Comparison of ENCODE assay signal across 23 cellular contexts in genomic region chr1:44791364-44791801, GRCh38. TPM values are rescaled to one million over a fixed set of nuclear protein-coding genes. Genes with fewer than 3 reads are reported as not detected.
DNase-seq lines count a peak whose midpoint lies in the region; ATAC-seq, FAIRE-seq and TF ChIP-seq lines count a peak whose summit lies in the region.
"Had no signal": no experiment of that assay in that cellular context is flagged by ENCODE, and none has a peak within 500 bp of the region (broad histone marks: within the 10 kb centered on the region; RNA-seq: fewer than 3 reads in every experiment).

No MANE protein-coding gene starts in this region.

- H3K9me3 ChIP-seq in HepG2 (ENCODE audit: low read length): no peaks in the 10 kb centered on the region
- H3K9me3 ChIP-seq in right lobe of liver: no peaks in the 10 kb centered on the region
- H3K9me3 ChIP-seq in PC-3 (ENCODE audit: low read length): no peaks in the 10 kb centered on the region
- H3K9me3 ChIP-seq in prostate gland: no peaks in the 10 kb centered on the region
- H3K9me3 ChIP-seq: heart right ventricle, left ventricle myocardium inferior had no signal

- peak overlapping the region; percentile 40; the same call in 1 of the 2 replicates for H3K4me2 ChIP-seq in HepG2 (ENCODE audit: low read depth, low read length)
- no peak overlapping the region for H3K4me2 ChIP-seq in PC-3 (ENCODE audit: low read length)

- WGBS in HepG2 (ENCODE audit: low lambda C conversion rate): 0% methylated on average over 3 of the region's 6 CpGs
- WGBS in right lobe of liver (ENCODE audit: insufficient coverage, low coverage, low lambda C conversion rate, missing lambda C conversion rate): 57% methylated on average over 2 of the region's 6 CpGs
- 73% methylated on average over 6 of the region's 6 CpGs for WGBS in prostate gland

- TF ChIP-seq EP300 in HepG2 (IDR thresholded peaks at IDR 0.05; ENCODE audit: low read depth in 2 of 2, low read length in 2 of 2): no peak
- TF ChIP-seq EP300 in HepG2 (CRISPR knock-in tag; IDR thresholded peaks at IDR 0.05; ENCODE audit: borderline replicate concordance): no peak

- peaks cover 3 to 16% of the 10 kb centered on the region in 2 experiments; a peak in 2 of 5 replicates for H3K27me3 ChIP-seq in HepG2 (ENCODE audit: control insufficient read depth in 1 of 2, insufficient read depth in 2 of 2, low read length in 2 of 2)
- no peaks in the 10 kb centered on the region for H3K27me3 ChIP-seq in right lobe of liver
- H3K27me3 ChIP-seq in PC-3 (ENCODE audit: low read length): no peaks in the 10 kb centered on the region
- no peaks in the 10 kb centered on the region for H3K27me3 ChIP-seq in prostate gland (replicated peaks; ENCODE audit: insufficient read depth)
- H3K27me3 ChIP-seq: heart right ventricle had no signal

- DNase-seq in HepG2 (ENCODE audit: low spot score): no peak
- DNase-seq in right lobe of liver: no peak
- DNase-seq in nephron progenitor cell: no peak
- no peak for DNase-seq in PC-3
- no peak for DNase-seq in prostate gland (ENCODE audit: low spot score)
- DNase-seq in NCI-H69 (lab: John Stamatoyannopoulos, UW): no peak
- DNase-seq: activated CD4-positive, alpha-beta T cell treated with anti-CD3 and anti-CD28 coated beads for 48 hours; cerebellar nuclear complex; DND-41; heart right ventricle; left ventricle myocardium inferior; NCI-H1436 treated with DMSO at 0.1 percent for 48 hours; NCI-H2171; NCI-H526 had no signal

- H3K27me3 Mint-ChIP-seq in nephron progenitor cell (ENCODE audit: low read depth, poor library complexity): peaks cover 13% of the 10 kb centered on the region
- H3K27me3 Mint-ChIP-seq: activated naive CD8-positive, alpha-beta T cell treated with anti-CD3 and anti-CD28 coated beads, Interleukin-2, amount 10 ng/mL, durations not matched to agents 7 days and 5 days had no signal

- no peak for TF ChIP-seq RAD21 in HepG2 (CRISPR knock-in tag; IDR thresholded peaks at IDR 0.05)

- H3K4me1 ChIP-seq in HepG2 (ENCODE audit: insufficient read depth, low read length) (peaks cover 44% of the 10 kb centered on the region), right lobe of liver (peaks cover 0 to 2% (median 0%) of the 10 kb centered on the region in 4 donors), PC-3 (ENCODE audit: insufficient read depth, low read length) (no peaks in the 10 kb centered on the region), prostate gland (replicated peaks) (no peaks in the 10 kb centered on the region)

- TF ChIP-seq POLR2A in HepG2 (IDR thresholded peaks at IDR 0.05; ENCODE audit: insufficient read depth in 1 of 2, low read depth in 2 of 2, low read length in 2 of 2): no peak
- TF ChIP-seq POLR2A in right lobe of liver (IDR thresholded peaks at IDR 0.05): no peak
- no peak for TF ChIP-seq POLR2A in prostate gland (IDR thresholded peaks at IDR 0.05)

- intact Hi-C loops in HepG2 (cut with micrococcal nuclease; ENCODE audit: unreplicated experiment): no loop called here
- intact Hi-C loops in right lobe of liver (cut with DNase I): loop anchor here in 1 of 2 donors (5.0 kb wide), 1 partner anchor 36 kb away; no protein-coding TSS in a partner anchor
- intact Hi-C loops in PC-3 (cut with micrococcal nuclease): loop anchor here (5.0 kb wide), 3 partner anchors 46 to 511 kb away; partner anchors contain the start of genes HECTD3 and UROD
- intact Hi-C loops in prostate gland (cut with DNase I): no loop called here

- ATAC-seq in HepG2 (no peak), right lobe of liver (no peak), PC-3 (no peak)
- ATAC-seq: HCT116, heart right ventricle had no signal

- H3K27ac ChIP-seq in HepG2 (ENCODE audit: extremely low read length, insufficient read depth, low read length) (no peak overlapping the region), right lobe of liver (no peak overlapping the region), PC-3 (ENCODE audit: low read length) (no peak overlapping the region), prostate gland (no peak overlapping the region)
- H3K27ac ChIP-seq: heart right ventricle, left ventricle myocardium inferior had no signal

- no peaks in the 10 kb centered on the region for H3K9me3 Mint-ChIP-seq in nephron progenitor cell
- H3K9me3 Mint-ChIP-seq: activated naive CD8-positive, alpha-beta T cell treated with anti-CD3 and anti-CD28 coated beads, Interleukin-2, amount 10 ng/mL, durations not matched to agents 7 days and 5 days; activated T-helper 2 cell treated with anti-CD3 and anti-CD28 coated beads, Interferon-gamma antibody, Interleukin-2, Interleukin-4, amounts not matched to agents 10 μg/mL and 5 μg/mL and 100 μg/mL, durations not matched to agents 14 hours and 24 hours and 36 hours; T-helper 1 cell treated with Interleukin-12 subunit alpha and Interleukin-12 subunit beta and Interleukin-4 antibody, amounts not matched to agents 30 μg/mL and 1 μg/mL, for 36 hours had no signal

- H3F3A ChIP-seq in PC-3 (ENCODE audit: low read length, unreplicated experiment): no peaks in the 10 kb centered on the region

- H2AFZ ChIP-seq in HepG2 (ENCODE audit: low read length) (no peak overlapping the region), PC-3 (ENCODE audit: low read length) (no peak overlapping the region)

- FAIRE-seq in HepG2 (lab: Jason Lieb, UNC): no peak
- FAIRE-seq: GM12892 had no signal

- no peak overlapping the region for H3K4me3 Mint-ChIP-seq in nephron progenitor cell
- H3K4me3 Mint-ChIP-seq: activated naive CD8-positive, alpha-beta T cell treated with anti-CD3 and anti-CD28 coated beads, Interleukin-2, amount 10 ng/mL, durations not matched to agents 7 days and 5 days; T-helper 1 cell treated with Interleukin-12 subunit alpha and Interleukin-12 subunit beta and Interleukin-4 antibody, amounts not matched to agents 30 μg/mL and 1 μg/mL, for 36 hours had no signal

- H4K20me1 ChIP-seq in HepG2 (ENCODE audit: insufficient read depth, low read length) (no peaks in the 10 kb centered on the region), PC-3 (ENCODE audit: low read length) (no peaks in the 10 kb centered on the region)

- TF ChIP-seq CTCF in HepG2 (CRISPR knock-in tag; IDR thresholded peaks at IDR 0.05): no peak
- no peak for TF ChIP-seq CTCF in right lobe of liver (IDR thresholded peaks at IDR 0.05)
- TF ChIP-seq CTCF in nephron progenitor cell (IDR thresholded peaks at IDR 0.05): no peak
- no peak for TF ChIP-seq CTCF in PC-3 (conservative IDR thresholded peaks at IDR 0.05; ENCODE audit: low read depth, low read length)
- TF ChIP-seq CTCF in prostate gland (IDR thresholded peaks at IDR 0.05): no peak

- H3K4me1 Mint-ChIP-seq in nephron progenitor cell: peaks cover 39% of the 10 kb centered on the region

- H3K4me3 ChIP-seq in HepG2 (replicated peaks in 1 of 3; ENCODE audit: insufficient read depth in 1 of 3, low read depth in 2 of 3, low read length in 3 of 3) (peak overlapping the region in 1 of 3 experiments; percentile 38; a peak in 1 of 6 replicates), right lobe of liver (no peak overlapping the region), PC-3 (ENCODE audit: low read length) (no peak overlapping the region), prostate gland (no peak overlapping the region)
- H3K4me3 ChIP-seq: heart right ventricle, left ventricle myocardium inferior had no signal

- no peaks in the 10 kb centered on the region for H3K36me3 Mint-ChIP-seq in nephron progenitor cell (ENCODE audit: low read depth)
- H3K36me3 Mint-ChIP-seq: activated naive CD8-positive, alpha-beta T cell treated with anti-CD3 and anti-CD28 coated beads, Interleukin-2, amount 10 ng/mL, durations not matched to agents 7 days and 5 days had no signal

- no peaks in the 10 kb centered on the region for H3K9me2 ChIP-seq in PC-3 (replicated peaks; ENCODE audit: low read length)

- H3K9ac ChIP-seq in HepG2 (ENCODE audit: insufficient read depth, low read depth, low read length) (0 out of 2 replicates have a peak overlapping the region, but pooled peaks have one; percentile 15), PC-3 (ENCODE audit: low read length) (no peak overlapping the region)

- H3K79me2 ChIP-seq in HepG2 (ENCODE audit: insufficient read depth, low read length) (no peaks in the 10 kb centered on the region), PC-3 (ENCODE audit: low read length) (no peaks in the 10 kb centered on the region)

- in situ Hi-C loops in HepG2 (cut with HindIII; ENCODE audit: extremely low pct_ligation_motif_present, low pct_unique_long_range_greater_than_20kb): loop anchor here (5.0 kb wide), 1 partner anchor 36 kb away; no protein-coding TSS in a partner anchor

- POLR2A ChIA-PET in HepG2 (lab: Yijun Ruan, JAX): interaction anchor here (1.6 to 5.7 kb wide), 5 partner anchors 9 to 35 kb away, joined by 3 to 32 read pairs (median 8); partner anchors contain the start of genes BTBD19, DYNLT4, PLK3 and RPS8
- POLR2A ChIA-PET in PC-3 (lab: Charles Lee; ENCODE audit: unreplicated experiment): interaction anchor here (0.5 kb wide), 1 partner anchor 8 kb away, joined by 3 read pairs; no protein-coding TSS in a partner anchor

- peak overlapping the region; percentile 78 for H3K27ac Mint-ChIP-seq in nephron progenitor cell
- H3K27ac Mint-ChIP-seq: activated naive CD8-positive, alpha-beta T cell treated with anti-CD3 and anti-CD28 coated beads, Interleukin-2, amount 10 ng/mL, durations not matched to agents 7 days and 5 days; activated T-helper 2 cell treated with anti-CD3 and anti-CD28 coated beads, Interferon-gamma antibody, Interleukin-2, Interleukin-4, amounts not matched to agents 10 μg/mL and 5 μg/mL and 100 μg/mL, durations not matched to agents 14 hours and 24 hours and 36 hours; T-helper 1 cell treated with Interleukin-12 subunit alpha and Interleukin-12 subunit beta and Interleukin-4 antibody, amounts not matched to agents 30 μg/mL and 1 μg/mL, for 36 hours had no signal

- no TSS peak for BruUV-seq in HepG2 (replicated peaks; lab: Mats Ljungman, UMichigan)
- BruUV-seq in PC-3 (replicated peaks; lab: Mats Ljungman, UMichigan): no TSS peak

- H3K36me3 ChIP-seq in HepG2 (replicated peaks in 1 of 2; ENCODE audit: control insufficient read depth in 1 of 2, insufficient read depth in 2 of 2, low read length in 2 of 2) (no peaks in the 10 kb centered on the region), right lobe of liver (no peaks in the 10 kb centered on the region), PC-3 (ENCODE audit: low read depth, low read length) (no peaks in the 10 kb centered on the region), prostate gland (no peaks in the 10 kb centered on the region)
- H3K36me3 ChIP-seq: heart right ventricle, left ventricle myocardium inferior had no signal

- CTCF ChIA-PET in HepG2 (lab: Yijun Ruan, JAX; ENCODE audit: low intra/inter-chr PET ratio, low total read pairs): no interaction called here
- CTCF ChIA-PET in PC-3 (lab: Charles Lee): no interaction called here

RNA-seq across cellular contexts. Expression of gene BEST4, which starts 3.4 kb away (rescaled TPM):
- total RNA-seq in HepG2 (2016; rRNA removed; fragmentation: Illumina TruSeq; extraction: Trizol) (1.4 TPM in 2 replicates), right lobe of liver (under 1 TPM in 2 of 6 experiments, not detected in 4; 0.13 to 0.32 TPM), PC-3 (2014; rRNA removed) (not detected in 2 replicates), prostate gland (not detected)
- 0.40 and 0.62 TPM in 2 replicates for total RNA-seq in HepG2 (2016; cell fraction: cytosol; rRNA removed; fragmentation: Illumina TruSeq; extraction: Trizol; ENCODE audit: low read depth)
- 1.4 and 1.5 TPM in 2 replicates for total RNA-seq in HepG2 (2016; cell fraction: insoluble cytoplasmic fraction; rRNA removed; fragmentation: Illumina TruSeq; extraction: Trizol)
- 1.0 TPM in 2 replicates for total RNA-seq in HepG2 (2016; cell fraction: membrane; rRNA removed; fragmentation: Illumina TruSeq; extraction: Trizol)
- total RNA-seq in HepG2 (2016; cell fraction: nucleus; rRNA removed; fragmentation: Illumina TruSeq; extraction: Trizol): 0.63 and 1.2 TPM in 2 replicates
- polyA plus RNA-seq in HepG2 (2011; rRNA removed): 0.71 and 0.77 TPM in 2 replicates
- 0.91 and 1.0 TPM in 2 replicates for polyA plus RNA-seq in HepG2 (2011; cell fraction: cytosol; rRNA removed)
- 0.93 and 1.1 TPM in 2 replicates for polyA plus RNA-seq in HepG2 (2011; cell fraction: nucleus; rRNA removed)
- polyA plus RNA-seq in HepG2 (2012): 1.1 and 1.4 TPM in 2 replicates
- 0.60 and 0.74 TPM in 2 replicates for polyA plus RNA-seq in HepG2 (2016; cell fraction: cytosol; fragmentation: Illumina TruSeq; extraction: Trizol; ENCODE audit: low read depth)
- 2.0 TPM in 2 replicates for polyA plus RNA-seq in HepG2 (2016; cell fraction: insoluble cytoplasmic fraction; fragmentation: Illumina TruSeq; extraction: Trizol; ENCODE audit: low read depth)
- 0.73 and 0.86 TPM in 2 replicates for polyA plus RNA-seq in HepG2 (2016; cell fraction: membrane; fragmentation: Illumina TruSeq; extraction: Trizol; ENCODE audit: low read depth)
- 1.5 and 1.8 TPM in 2 replicates for polyA plus RNA-seq in HepG2 (2016; cell fraction: nucleus; fragmentation: Illumina TruSeq; extraction: Trizol; ENCODE audit: insufficient read depth, low read depth)
- polyA minus RNA-seq in HepG2 (2011; rRNA and poly(A)+ RNA removed; ENCODE audit: low replicate concordance): 0.26 and 0.35 TPM in 2 replicates
- 0.59 and 0.62 TPM in 2 replicates for polyA minus RNA-seq in HepG2 (2011; cell fraction: cytosol; rRNA and poly(A)+ RNA removed)
- 0.25 and 0.52 TPM in 2 replicates for polyA minus RNA-seq in HepG2 (2011; cell fraction: nucleus; rRNA and poly(A)+ RNA removed)
- total RNA-seq: fibroblast of villous mesenchyme, RPMI7951, SK-MEL-5 had no signal

RNA-seq across cellular contexts. Expression of gene PLK3, which starts 8.8 kb away (rescaled TPM):
- 4.5 and 9.8 TPM in 2 replicates for total RNA-seq in HepG2 (2016; rRNA removed; fragmentation: Illumina TruSeq; extraction: Trizol)
- 10.4 and 10.6 TPM in 2 replicates for total RNA-seq in HepG2 (2016; cell fraction: cytosol; rRNA removed; fragmentation: Illumina TruSeq; extraction: Trizol; ENCODE audit: low read depth)
- total RNA-seq in HepG2 (2016; cell fraction: insoluble cytoplasmic fraction; rRNA removed; fragmentation: Illumina TruSeq; extraction: Trizol): 3.0 and 11.4 TPM in 2 replicates
- 7.7 and 8.3 TPM in 2 replicates for total RNA-seq in HepG2 (2016; cell fraction: membrane; rRNA removed; fragmentation: Illumina TruSeq; extraction: Trizol)
- total RNA-seq in HepG2 (2016; cell fraction: nucleus; rRNA removed; fragmentation: Illumina TruSeq; extraction: Trizol): 14.5 and 18.3 TPM in 2 replicates
- 16.9 and 23.4 TPM in 2 replicates for polyA plus RNA-seq in HepG2 (2011; rRNA removed)
- polyA plus RNA-seq in HepG2 (2011; cell fraction: cytosol; rRNA removed): 7.7 and 8.3 TPM in 2 replicates
- 101 and 106 TPM in 2 replicates for polyA plus RNA-seq in HepG2 (2011; cell fraction: nucleus; rRNA removed)
- polyA plus RNA-seq in HepG2 (2012): 4.3 and 8.5 TPM in 2 replicates
- 2.2 and 2.4 TPM in 2 replicates for polyA plus RNA-seq in HepG2 (2016; cell fraction: cytosol; fragmentation: Illumina TruSeq; extraction: Trizol; ENCODE audit: low read depth)
- polyA plus RNA-seq in HepG2 (2016; cell fraction: insoluble cytoplasmic fraction; fragmentation: Illumina TruSeq; extraction: Trizol; ENCODE audit: low read depth): 5.2 and 6.6 TPM in 2 replicates
- polyA plus RNA-seq in HepG2 (2016; cell fraction: membrane; fragmentation: Illumina TruSeq; extraction: Trizol; ENCODE audit: low read depth): 3.1 and 3.6 TPM in 2 replicates
- polyA plus RNA-seq in HepG2 (2016; cell fraction: nucleus; fragmentation: Illumina TruSeq; extraction: Trizol; ENCODE audit: insufficient read depth, low read depth): 41.8 and 43.4 TPM in 2 replicates
- 10.1 and 27.4 TPM in 2 replicates for polyA minus RNA-seq in HepG2 (2011; rRNA and poly(A)+ RNA removed; ENCODE audit: low replicate concordance)
- polyA minus RNA-seq in HepG2 (2011; cell fraction: cytosol; rRNA and poly(A)+ RNA removed): 5.1 and 11.4 TPM in 2 replicates
- polyA minus RNA-seq in HepG2 (2011; cell fraction: nucleus; rRNA and poly(A)+ RNA removed): 37.5 and 48.6 TPM in 2 replicates
- 1 to 10 TPM; 1.8 to 5.3 (median 3.6) TPM for total RNA-seq in right lobe of liver
- total RNA-seq in PC-3 (2014; rRNA removed): 38.9 and 44.0 TPM in 2 replicates
- total RNA-seq in prostate gland: 10 to 100 TPM in 1 of 2 donors, 1 to 10 TPM in 1; 5.2 to 15.5 TPM

RNA-seq across cellular contexts. Expression of gene DYNLT4, which starts 15.8 kb away (rescaled TPM):
- total RNA-seq in HepG2 (2016; rRNA removed; fragmentation: Illumina TruSeq; extraction: Trizol) (0.77 TPM in 1 of 2 replicates, not detected in the other), right lobe of liver (under 1 TPM in 1 of 6 experiments, not detected in 5; 0.26 TPM), PC-3 (2014; rRNA removed) (2.0 and 3.4 TPM in 2 replicates), prostate gland (1 to 10 TPM in 1 of 2 donors, not detected in 1; 4.0 TPM)
- 0.91 and 2.1 TPM in 2 replicates for total RNA-seq in HepG2 (2016; cell fraction: cytosol; rRNA removed; fragmentation: Illumina TruSeq; extraction: Trizol; ENCODE audit: low read depth)
- total RNA-seq in HepG2 (2016; cell fraction: insoluble cytoplasmic fraction; rRNA removed; fragmentation: Illumina TruSeq; extraction: Trizol): 0.93 TPM in 1 of 2 replicates, not detected in the other
- total RNA-seq in HepG2 (2016; cell fraction: membrane; rRNA removed; fragmentation: Illumina TruSeq; extraction: Trizol): 2.0 and 2.1 TPM in 2 replicates
- total RNA-seq in HepG2 (2016; cell fraction: nucleus; rRNA removed; fragmentation: Illumina TruSeq; extraction: Trizol): 0.91 and 2.1 TPM in 2 replicates
- not detected in 2 replicates for polyA plus RNA-seq in HepG2 (2011; rRNA removed)
- 0.25 TPM in 1 of 2 replicates, not detected in the other for polyA plus RNA-seq in HepG2 (2011; cell fraction: cytosol; rRNA removed)
- 0.55 and 1.4 TPM in 2 replicates for polyA plus RNA-seq in HepG2 (2011; cell fraction: nucleus; rRNA removed)
- polyA plus RNA-seq in HepG2 (2012): not detected in 2 replicates
- not detected in 2 replicates for polyA plus RNA-seq in HepG2 (2016; cell fraction: cytosol; fragmentation: Illumina TruSeq; extraction: Trizol; ENCODE audit: low read depth)
- polyA plus RNA-seq in HepG2 (2016; cell fraction: insoluble cytoplasmic fraction; fragmentation: Illumina TruSeq; extraction: Trizol; ENCODE audit: low read depth): not detected in 2 replicates
- polyA plus RNA-seq in HepG2 (2016; cell fraction: membrane; fragmentation: Illumina TruSeq; extraction: Trizol; ENCODE audit: low read depth): not detected in 2 replicates
- not detected in 2 replicates for polyA plus RNA-seq in HepG2 (2016; cell fraction: nucleus; fragmentation: Illumina TruSeq; extraction: Trizol; ENCODE audit: insufficient read depth, low read depth)
- 3.7 TPM in 1 of 2 replicates, not detected in the other for polyA minus RNA-seq in HepG2 (2011; rRNA and poly(A)+ RNA removed; ENCODE audit: low replicate concordance)
- polyA minus RNA-seq in HepG2 (2011; cell fraction: cytosol; rRNA and poly(A)+ RNA removed): 0.88 TPM in 1 of 2 replicates, not detected in the other
- 3.4 and 10.9 TPM in 2 replicates for polyA minus RNA-seq in HepG2 (2011; cell fraction: nucleus; rRNA and poly(A)+ RNA removed)
- total RNA-seq: epithelial cell of proximal tubule, fibroblast of villous mesenchyme, SK-MEL-5 had no signal

RNA-seq across cellular contexts. Expression of gene RPS8, which starts 16.0 kb away (rescaled TPM):
- total RNA-seq in HepG2 (2016; rRNA removed; fragmentation: Illumina TruSeq; extraction: Trizol) (2,628 and 3,186 TPM in 2 replicates), right lobe of liver (100 to 1,000 TPM; 459 to 921 (median 519) TPM), PC-3 (2014; rRNA removed) (1,533 and 1,663 TPM in 2 replicates), prostate gland (1,000 to 10,000 TPM; 1,669 to 3,439 TPM)
- total RNA-seq in HepG2 (2016; cell fraction: cytosol; rRNA removed; fragmentation: Illumina TruSeq; extraction: Trizol; ENCODE audit: low read depth): 4,101 and 4,477 TPM in 2 replicates
- total RNA-seq in HepG2 (2016; cell fraction: insoluble cytoplasmic fraction; rRNA removed; fragmentation: Illumina TruSeq; extraction: Trizol): 2,640 and 3,284 TPM in 2 replicates
- total RNA-seq in HepG2 (2016; cell fraction: membrane; rRNA removed; fragmentation: Illumina TruSeq; extraction: Trizol): 6,651 and 6,789 TPM in 2 replicates
- total RNA-seq in HepG2 (2016; cell fraction: nucleus; rRNA removed; fragmentation: Illumina TruSeq; extraction: Trizol): 904 and 1,043 TPM in 2 replicates
- 2,639 and 2,822 TPM in 2 replicates for polyA plus RNA-seq in HepG2 (2011; rRNA removed)
- polyA plus RNA-seq in HepG2 (2011; cell fraction: cytosol; rRNA removed): 3,216 and 3,450 TPM in 2 replicates
- polyA plus RNA-seq in HepG2 (2011; cell fraction: nucleus; rRNA removed): 619 and 724 TPM in 2 replicates
- 2,913 and 3,780 TPM in 2 replicates for polyA plus RNA-seq in HepG2 (2012)
- polyA plus RNA-seq in HepG2 (2016; cell fraction: cytosol; fragmentation: Illumina TruSeq; extraction: Trizol; ENCODE audit: low read depth): 3,820 and 4,041 TPM in 2 replicates
- polyA plus RNA-seq in HepG2 (2016; cell fraction: insoluble cytoplasmic fraction; fragmentation: Illumina TruSeq; extraction: Trizol; ENCODE audit: low read depth): 2,524 and 2,713 TPM in 2 replicates
- 5,258 and 5,398 TPM in 2 replicates for polyA plus RNA-seq in HepG2 (2016; cell fraction: membrane; fragmentation: Illumina TruSeq; extraction: Trizol; ENCODE audit: low read depth)
- polyA plus RNA-seq in HepG2 (2016; cell fraction: nucleus; fragmentation: Illumina TruSeq; extraction: Trizol; ENCODE audit: insufficient read depth, low read depth): 1,350 and 1,442 TPM in 2 replicates
- polyA minus RNA-seq in HepG2 (2011; rRNA and poly(A)+ RNA removed; ENCODE audit: low replicate concordance): 377 and 661 TPM in 2 replicates
- polyA minus RNA-seq in HepG2 (2011; cell fraction: cytosol; rRNA and poly(A)+ RNA removed): 497 and 522 TPM in 2 replicates
- 234 and 283 TPM in 2 replicates for polyA minus RNA-seq in HepG2 (2011; cell fraction: nucleus; rRNA and poly(A)+ RNA removed)

RNA-seq across cellular contexts. Expression of gene BTBD19, which starts 16.9 kb away (rescaled TPM):
- 1.0 and 2.7 TPM in 2 replicates for total RNA-seq in HepG2 (2016; rRNA removed; fragmentation: Illumina TruSeq; extraction: Trizol)
- total RNA-seq in HepG2 (2016; cell fraction: cytosol; rRNA removed; fragmentation: Illumina TruSeq; extraction: Trizol; ENCODE audit: low read depth): 0.51 and 0.97 TPM in 2 replicates
- 0.62 and 3.0 TPM in 2 replicates for total RNA-seq in HepG2 (2016; cell fraction: insoluble cytoplasmic fraction; rRNA removed; fragmentation: Illumina TruSeq; extraction: Trizol)
- total RNA-seq in HepG2 (2016; cell fraction: membrane; rRNA removed; fragmentation: Illumina TruSeq; extraction: Trizol): 0.87 and 1.1 TPM in 2 replicates
- 3.1 and 5.3 TPM in 2 replicates for total RNA-seq in HepG2 (2016; cell fraction: nucleus; rRNA removed; fragmentation: Illumina TruSeq; extraction: Trizol)
- 6.7 and 8.8 TPM in 2 replicates for polyA plus RNA-seq in HepG2 (2011; rRNA removed)
- 1.8 and 2.0 TPM in 2 replicates for polyA plus RNA-seq in HepG2 (2011; cell fraction: cytosol; rRNA removed)
- 38.3 and 42.2 TPM in 2 replicates for polyA plus RNA-seq in HepG2 (2011; cell fraction: nucleus; rRNA removed)
- polyA plus RNA-seq in HepG2 (2012): 2.6 and 2.7 TPM in 2 replicates
- polyA plus RNA-seq in HepG2 (2016; cell fraction: cytosol; fragmentation: Illumina TruSeq; extraction: Trizol; ENCODE audit: low read depth): 0.37 and 0.49 TPM in 2 replicates
- 0.70 and 1.9 TPM in 2 replicates for polyA plus RNA-seq in HepG2 (2016; cell fraction: insoluble cytoplasmic fraction; fragmentation: Illumina TruSeq; extraction: Trizol; ENCODE audit: low read depth)
- 0.30 and 0.79 TPM in 2 replicates for polyA plus RNA-seq in HepG2 (2016; cell fraction: membrane; fragmentation: Illumina TruSeq; extraction: Trizol; ENCODE audit: low read depth)
- 10.8 and 15.7 TPM in 2 replicates for polyA plus RNA-seq in HepG2 (2016; cell fraction: nucleus; fragmentation: Illumina TruSeq; extraction: Trizol; ENCODE audit: insufficient read depth, low read depth)
- polyA minus RNA-seq in HepG2 (2011; rRNA and poly(A)+ RNA removed; ENCODE audit: low replicate concordance): 1.2 and 11.3 TPM in 2 replicates
- 1.8 and 2.0 TPM in 2 replicates for polyA minus RNA-seq in HepG2 (2011; cell fraction: cytosol; rRNA and poly(A)+ RNA removed)
- 12.0 and 16.5 TPM in 2 replicates for polyA minus RNA-seq in HepG2 (2011; cell fraction: nucleus; rRNA and poly(A)+ RNA removed)
- 1 to 10 TPM; 2.6 to 7.5 (median 5.3) TPM for total RNA-seq in right lobe of liver
- 0.58 and 4.3 TPM in 2 replicates for total RNA-seq in PC-3 (2014; rRNA removed)
- total RNA-seq in prostate gland: 10 to 100 TPM in 1 of 2 donors, under 1 TPM in 1; 0.50 to 10.5 TPM
- total RNA-seq: SK-MEL-5 had no signal
